13 cellular contexts compared by ENCODE assay signal in genomic region chrX:105527759-105528158, GRCh38.
"Had no signal": no experiment of that assay in that cellular context is flagged by ENCODE, and none has a peak within 500 bp of the region (broad histone marks: within the 10 kb centered on the region; RNA-seq: fewer than 3 reads in every experiment).

No MANE protein-coding gene starts in this region.

- H3K4me3 ChIP-seq: colonic mucosa, ovary, spleen had no signal

- H3K9me3 ChIP-seq: colonic mucosa, ovary had no signal

- ATAC-seq: activated CD4-positive, alpha-beta T cell treated with anti-CD3 and anti-CD28 coated beads for 36 hours; natural killer cell; sciatic nerve; stimulated activated memory B cell treated with anti-CD40 and anti-IgM and Interleukin-4, amounts not matched to agents 10 μg/mL and 1 μg/mL and 100 μg/mL, for 72 hours had no signal

- H3K27me3 ChIP-seq: colonic mucosa, ovary, spleen had no signal

- H3K4me1 ChIP-seq: colonic mucosa, spleen had no signal

- H3K36me3 ChIP-seq: colonic mucosa, ovary, spleen had no signal

- H3K27ac ChIP-seq: colonic mucosa, ovary, spleen had no signal

- DNase-seq: activated CD4-positive, alpha-beta T cell treated with anti-CD3 and anti-CD28 coated beads for 36 hours; activated CD4-positive, alpha-beta T cell treated with anti-CD3 and anti-CD28 coated beads, Interleukin-2, amount 50 U/mL, for 48 hours; activated gamma-delta T cell; amygdala; colonic mucosa; immature natural killer cell; mesendoderm; natural killer cell; ovary; spleen; stimulated activated CD4-positive, alpha-beta T cell treated with anti-CD3 and anti-CD28 coated beads, Interleukin-4, amount 100 ng/mL, for 4 hours had no signal
